20 cellular contexts compared by ENCODE assay signal in the genomic region with DNA sequence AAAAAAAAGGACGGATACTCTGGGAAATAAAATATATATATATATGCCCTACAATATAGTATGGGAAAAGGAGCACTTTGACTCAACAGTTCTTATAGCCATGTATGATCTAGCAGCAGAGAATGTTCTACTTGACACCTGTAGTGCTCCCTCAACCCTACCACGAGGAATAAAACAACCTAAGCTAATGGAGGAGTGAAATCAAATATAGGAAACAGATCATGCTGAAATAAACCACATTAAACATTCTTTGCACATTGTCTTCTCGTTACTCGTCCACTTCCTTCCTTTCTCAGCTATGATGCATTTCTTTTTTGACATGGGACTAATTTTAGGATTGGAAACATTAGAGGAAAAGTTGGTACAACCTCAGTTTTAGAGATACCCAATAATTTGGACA.
"Had no signal": no experiment of that assay in that cellular context is flagged by ENCODE, and none has a peak within 500 bp of the region (broad histone marks: within the 10 kb centered on the region; RNA-seq: fewer than 3 reads in every experiment).

No MANE protein-coding gene starts in this region.

- H3K4me3 ChIP-seq: body of pancreas, cardiac muscle cell, heart left ventricle, neural progenitor cell, sigmoid colon, thoracic aorta, vagina had no signal

- H3K9ac ChIP-seq: neural progenitor cell had no signal

- H3K9me3 Mint-ChIP-seq: activated CD8-positive, alpha-beta T cell treated with anti-CD3 and anti-CD28 coated beads for 36 hours; memory B cell; neural progenitor cell; type B pancreatic cell had no signal

- H3K4me3 Mint-ChIP-seq: activated CD8-positive, alpha-beta memory T cell treated with anti-CD3 and anti-CD28 coated beads, Interleukin-2, amount 10 ng/mL, durations not matched to agents 7 days and 5 days; activated CD8-positive, alpha-beta T cell treated with anti-CD3 and anti-CD28 coated beads for 36 hours; memory B cell; neural progenitor cell; type B pancreatic cell had no signal

- H3K27ac Mint-ChIP-seq: activated CD8-positive, alpha-beta memory T cell treated with anti-CD3 and anti-CD28 coated beads, Interleukin-2, amount 10 ng/mL, durations not matched to agents 7 days and 5 days; activated CD8-positive, alpha-beta T cell treated with anti-CD3 and anti-CD28 coated beads for 36 hours; memory B cell; neural progenitor cell; type B pancreatic cell had no signal

- H3K27ac ChIP-seq: body of pancreas, cardiac muscle cell, epithelial cell of prostate, heart left ventricle, neural progenitor cell, sigmoid colon, thoracic aorta, vagina had no signal

- FAIRE-seq: keratinocyte had no signal

- H3K36me3 Mint-ChIP-seq: memory B cell, neural progenitor cell, type B pancreatic cell had no signal

- H3K4me1 Mint-ChIP-seq: neural progenitor cell had no signal

- H3K36me3 ChIP-seq: cardiac muscle cell, heart left ventricle, neural progenitor cell, sigmoid colon, thoracic aorta, vagina had no signal

- H3K4me1 ChIP-seq: body of pancreas, heart left ventricle, sigmoid colon, vagina had no signal

- DNase-seq: activated CD4-positive, alpha-beta T cell treated with anti-CD3 and anti-CD28 coated beads for 48 hours; activated CD8-positive, alpha-beta memory T cell treated with anti-CD3 and anti-CD28 coated beads, Interleukin-2, amount 10 ng/mL, durations not matched to agents 7 days and 5 days; activated CD8-positive, alpha-beta T cell treated with anti-CD3 and anti-CD28 coated beads for 36 hours; activated T-cell treated with anti-CD3 and anti-CD28 coated beads for 4 hours; anterior cingulate cortex; body of pancreas; heart left ventricle; left colon; sigmoid colon; stimulated activated CD4-positive, alpha-beta T cell treated with anti-CD3 and anti-CD28 coated beads, Interleukin-2, amount 100 ng/mL, for 48 hours; stimulated activated CD8-positive, alpha-beta memory T cell treated with anti-CD3 and anti-CD28 coated beads, Interleukin-4, amount 100 ng/mL, for 48 hours; stimulated activated naive CD4-positive, alpha-beta T cell had no signal

- H3K27me3 Mint-ChIP-seq: activated CD8-positive, alpha-beta memory T cell treated with anti-CD3 and anti-CD28 coated beads, Interleukin-2, amount 10 ng/mL, durations not matched to agents 7 days and 5 days; activated CD8-positive, alpha-beta T cell treated with anti-CD3 and anti-CD28 coated beads for 36 hours had no signal

- H3K27me3 ChIP-seq: body of pancreas, vagina had no signal

- H3K4me2 ChIP-seq: neural progenitor cell had no signal

- ATAC-seq: activated CD8-positive, alpha-beta memory T cell treated with anti-CD3 and anti-CD28 coated beads, Interleukin-2, amount 10 ng/mL, durations not matched to agents 7 days and 5 days; activated CD8-positive, alpha-beta T cell treated with anti-CD3 and anti-CD28 coated beads for 36 hours; body of pancreas; heart left ventricle; left colon had no signal

- H3K9me3 ChIP-seq: body of pancreas, heart left ventricle, sigmoid colon, thoracic aorta, vagina had no signal
